1 cellular context compared by ENCODE assay signal in genomic region chr7:40141916-40142315, GRCh38. TPM values are rescaled to one million over a fixed set of nuclear protein-coding genes. Genes with fewer than 3 reads are reported as not detected.
"Had no signal": no experiment of that assay in that cellular context is flagged by ENCODE, and none has a peak within 500 bp of the region (broad histone marks: within the 10 kb centered on the region; RNA-seq: fewer than 3 reads in every experiment).

No MANE protein-coding gene starts in this region.

RNA-seq across cellular contexts. Expression of gene SUGCT, which starts 7.1 kb away (rescaled TPM):
- polyA plus RNA-seq: neural cell had no signal
